Comparison of ENCODE assay signal across 8 cellular contexts in the genomic region with DNA sequence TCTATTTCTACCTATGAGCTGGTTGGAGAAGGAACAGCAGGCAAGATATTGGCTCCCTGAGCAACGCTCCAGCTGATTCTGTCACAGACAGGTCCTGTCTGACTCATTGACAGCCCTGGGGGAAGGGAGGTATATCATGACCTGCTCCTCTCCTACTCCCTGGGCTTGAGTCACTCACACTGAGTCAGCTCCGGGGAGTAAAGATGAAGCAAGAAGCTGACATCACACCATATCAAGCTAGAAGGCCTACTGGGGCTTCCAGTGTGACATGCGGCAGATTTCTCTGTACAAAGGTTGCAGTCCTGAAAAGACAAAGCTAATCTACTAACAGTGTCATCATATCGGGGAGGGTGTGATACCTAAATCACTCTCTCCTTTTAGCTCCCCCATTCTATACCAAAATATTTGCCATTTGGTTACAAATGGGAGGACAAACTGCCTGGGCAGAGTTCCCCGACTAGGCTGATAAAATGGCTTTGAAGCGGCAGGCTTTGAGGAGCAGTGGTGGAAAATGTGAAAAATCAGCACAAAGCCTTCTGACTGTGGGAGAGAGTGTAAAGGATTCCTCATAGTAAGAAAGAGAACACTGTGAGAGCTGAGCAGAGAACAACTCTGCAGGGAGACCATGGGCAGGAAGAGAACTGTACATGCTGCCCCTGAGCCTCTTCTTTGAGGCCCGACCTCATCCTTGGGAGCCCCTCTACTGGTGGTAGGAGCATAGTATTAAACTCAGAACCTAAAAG. TPM values are rescaled to one million over a fixed set of nuclear protein-coding genes. Genes with fewer than 3 reads are reported as not detected.
A peak's percentile ranks its signal among the peaks of the same experiment; 100 is the strongest.
DNase-seq lines count a peak whose midpoint lies in the region; FAIRE-seq and TF ChIP-seq lines count a peak whose summit lies in the region.

No MANE protein-coding gene starts in this region.

- H3K27ac Mint-ChIP-seq in nephron = peak overlapping the region; percentile 33 to 92 (median 90)
- H3K27ac Mint-ChIP-seq in stimulated activated naive CD8-positive, alpha-beta T cell treated with anti-CD3 and anti-CD28 coated beads, Interleukin-15, Interleukin-2, amounts not matched to agents 100 ng/mL and 50 ng/mL, for 24 hours = peak overlapping the region; percentile 96

- peak overlapping the region; percentile 32 for H3K4me2 ChIP-seq in endothelial cell of umbilical vein (ENCODE audit: insufficient read depth, low read length)

- H3K27me3 ChIP-seq in A673 (replicated peaks; ENCODE audit: insufficient read depth, low read depth, low read length, poor library complexity) = no peaks in the 10 kb centered on the region
- no peaks in the 10 kb centered on the region for H3K27me3 ChIP-seq in endothelial cell of umbilical vein (ENCODE audit: control insufficient read depth in 2 of 2, insufficient read depth in 2 of 2, low read length in 2 of 2)

- FAIRE-seq in endothelial cell of umbilical vein (lab: Jason Lieb, UNC) = peak; percentile 96

- peak overlapping the region; percentile 48 for H3K9ac ChIP-seq in endothelial cell of umbilical vein (replicated peaks; ENCODE audit: extremely low read depth, insufficient read depth, low read length)

- H3K4me3 Mint-ChIP-seq in nephron = peak overlapping the region in 1 of 3 experiments; percentile 18
- peak overlapping the region; percentile 38 for H3K4me3 Mint-ChIP-seq in stimulated activated naive CD8-positive, alpha-beta T cell treated with anti-CD3 and anti-CD28 coated beads, Interleukin-15, Interleukin-2, amounts not matched to agents 100 ng/mL and 50 ng/mL, for 24 hours

- H3K27ac ChIP-seq in A673 (ENCODE audit: low read depth, low read length, poor library complexity, severe bottlenecking) (peak overlapping the region; percentile 60), endothelial cell of umbilical vein (ENCODE audit: insufficient read depth, low read depth, low read length) (peak overlapping the region; percentile 81)

- no peak for TF ChIP-seq CTCF in A673 (conservative IDR thresholded peaks at IDR 0.05; ENCODE audit: low read depth, low read length)
- TF ChIP-seq CTCF in endothelial cell of umbilical vein (IDR thresholded peaks at IDR 0.05; ENCODE audit: extremely low read depth in 1 of 2, insufficient read depth in 1 of 2, low read depth in 1 of 2, low read length in 2 of 2) = no peak
- TF ChIP-seq CTCF in nephron (IDR thresholded peaks at IDR 0.05; ENCODE audit: unreplicated experiment in 3 of 3) = no peak
- no peak for TF ChIP-seq CTCF in GM10266 (IDR thresholded peaks at IDR 0.05; ENCODE audit: control insufficient read depth, insufficient read depth, low read depth, missing control alignments)

- H4K20me1 ChIP-seq in endothelial cell of umbilical vein (replicated peaks; ENCODE audit: control insufficient read depth, extremely low read depth, insufficient read depth, low read length) = no peaks in the 10 kb centered on the region

- POLR2A ChIA-PET in A673 (lab: Charles Lee; ENCODE audit: low non-redundant PET) = no interaction called here
- POLR2A ChIA-PET in endothelial cell of umbilical vein (lab: Charles Lee) = interaction anchor here (0.9 to 1.3 kb wide), 3 partner anchors 16 to 32 kb away, joined by 3 read pairs; a partner anchor contains a TSS

- peaks cover 74% of the 10 kb centered on the region for H3K36me3 Mint-ChIP-seq in nephron (ENCODE audit: low read depth)
- peaks cover 59% of the 10 kb centered on the region for H3K36me3 Mint-ChIP-seq in stimulated activated naive CD8-positive, alpha-beta T cell treated with anti-CD3 and anti-CD28 coated beads, Interleukin-15, Interleukin-2, amounts not matched to agents 100 ng/mL and 50 ng/mL, for 24 hours (ENCODE audit: low read depth)

- no peaks in the 10 kb centered on the region for H3K27me3 Mint-ChIP-seq in nephron (ENCODE audit: low read depth)
- no peaks in the 10 kb centered on the region for H3K27me3 Mint-ChIP-seq in stimulated activated naive CD8-positive, alpha-beta T cell treated with anti-CD3 and anti-CD28 coated beads, Interleukin-15, Interleukin-2, amounts not matched to agents 100 ng/mL and 50 ng/mL, for 24 hours

- H3K9me3 Mint-ChIP-seq in nephron = no peaks in the 10 kb centered on the region
- H3K9me3 Mint-ChIP-seq in stimulated activated naive CD8-positive, alpha-beta T cell treated with anti-CD3 and anti-CD28 coated beads, Interleukin-15, Interleukin-2, amounts not matched to agents 100 ng/mL and 50 ng/mL, for 24 hours = no peaks in the 10 kb centered on the region

- H3K9me1 ChIP-seq in endothelial cell of umbilical vein (replicated peaks; ENCODE audit: control insufficient read depth, extremely low read depth, insufficient read depth, low read length) = no peaks in the 10 kb centered on the region

- no peak for TF ChIP-seq POLR2A in endothelial cell of umbilical vein (IDR thresholded peaks at IDR 0.05; ENCODE audit: low read depth, low read length)

- no TSS peak for BruUV-seq in A673 (replicated peaks; lab: Mats Ljungman, UMichigan)
- TSS peak; percentile 98 for BruUV-seq in endothelial cell of umbilical vein (replicated peaks; lab: Mats Ljungman, UMichigan)

- H3K9me3 ChIP-seq in A673 (ENCODE audit: low read depth, low read length, poor library complexity, severe bottlenecking) (no peaks in the 10 kb centered on the region), endothelial cell of umbilical vein (replicated peaks; ENCODE audit: control insufficient read depth, insufficient read depth, low read length) (no peaks in the 10 kb centered on the region)

- CTCF ChIA-PET in A673 (lab: Charles Lee) = interaction anchor here (1.6 to 1.7 kb wide), 2 partner anchors 11 to 60 kb away, joined by 4 read pairs; no protein-coding TSS in a partner anchor
- CTCF ChIA-PET in endothelial cell of umbilical vein (lab: Charles Lee) = interaction anchor here (0.9 to 22.0 kb wide), 8 partner anchors 10 to 96 kb away, joined by 3 to 674 read pairs (median 3); a partner anchor contains a TSS

- H3K4me3 ChIP-seq in A673 (ENCODE audit: low read depth, low read length, poor library complexity, severe bottlenecking) (no peak overlapping the region), endothelial cell of umbilical vein (replicated peaks in 1 of 3; ENCODE audit: insufficient read depth in 1 of 3, low read depth in 1 of 3, low read length in 3 of 3) (no peak overlapping the region)

- DNase-seq in A673 (ENCODE audit: low spot score) (peak; percentile 86), Kasumi-1 (lab: John Stamatoyannopoulos, UW) (peak; percentile 69 to 77), endothelial cell of umbilical vein (ENCODE audit: low read depth, low spot score) (peak; percentile 86), GM10266 (ENCODE audit: extremely low spot score) (no peak), NCI-H2081 (lab: John Stamatoyannopoulos, UW) (no peak)
- peak; percentile 66 to 78 for DNase-seq in activated CD8-positive, alpha-beta memory T cell treated with anti-CD3 and anti-CD28 coated beads for 4 hours (ENCODE audit: low read depth in 2 of 2)

- peaks cover 18% of the 10 kb centered on the region for H3K79me2 ChIP-seq in endothelial cell of umbilical vein (ENCODE audit: control insufficient read depth, insufficient read depth, low read length)

- dilution Hi-C loops in endothelial cell of umbilical vein (cut with MboI; ENCODE audit: extremely low pct_ligation_motif_present, low sequenced_read_pairs) = no loop called here

- H3K4me1 Mint-ChIP-seq in nephron = peaks cover 72% of the 10 kb centered on the region
- peaks cover 41% of the 10 kb centered on the region for H3K4me1 Mint-ChIP-seq in stimulated activated naive CD8-positive, alpha-beta T cell treated with anti-CD3 and anti-CD28 coated beads, Interleukin-15, Interleukin-2, amounts not matched to agents 100 ng/mL and 50 ng/mL, for 24 hours (ENCODE audit: low read depth)

- H3K4me1 ChIP-seq in A673 (ENCODE audit: insufficient read depth, low read length, poor library complexity, severe bottlenecking) (no peaks in the 10 kb centered on the region), endothelial cell of umbilical vein (ENCODE audit: control insufficient read depth, extremely low read depth, insufficient read depth, low read length) (peaks cover 37% of the 10 kb centered on the region)

- H2AFZ ChIP-seq in endothelial cell of umbilical vein (ENCODE audit: low read depth, low read length) = no peak overlapping the region

- H3K36me3 ChIP-seq in A673 (ENCODE audit: insufficient read depth, low read length, poor library complexity, severe bottlenecking) (peaks cover 36% of the 10 kb centered on the region), endothelial cell of umbilical vein (ENCODE audit: control insufficient read depth in 2 of 2, extremely low read depth in 1 of 2, insufficient read depth in 2 of 2, low read length in 2 of 2) (peaks cover 12 to 31% of the 10 kb centered on the region in 2 experiments)

- intact Hi-C loops in A673 (cut with micrococcal nuclease; ENCODE audit: unreplicated experiment) = no loop called here
- intact Hi-C loops in endothelial cell of umbilical vein (cut with micrococcal nuclease) = loop anchor here (1.0 kb wide), 2 partner anchors 10 to 17 kb away; no protein-coding TSS in a partner anchor

RNA-seq across cellular contexts. Expression of a gene that starts 15.5 kb away (rescaled TPM):
- total RNA-seq in A673 (2021) (62.1 and 62.8 TPM in 2 replicates), endothelial cell of umbilical vein (58.3 and 60.9 TPM in 2 replicates)
- 63.3 and 67.8 TPM in 2 replicates for polyA plus RNA-seq in endothelial cell of umbilical vein
- 66.0 and 68.4 TPM in 2 replicates for polyA plus RNA-seq in endothelial cell of umbilical vein (2011; cell fraction: cytosol; rRNA removed)
- polyA plus RNA-seq in endothelial cell of umbilical vein (2011; cell fraction: nucleus; rRNA removed) = 102 and 122 TPM in 2 replicates
- polyA plus RNA-seq in endothelial cell of umbilical vein (2012) = 34.7 and 42.7 TPM in 2 replicates
- 119 and 150 TPM in 2 replicates for polyA minus RNA-seq in endothelial cell of umbilical vein
- polyA minus RNA-seq in endothelial cell of umbilical vein (2011; cell fraction: cytosol; rRNA and poly(A)+ RNA removed) = 52.6 TPM
- 58.8 and 87.6 TPM in 2 replicates for polyA minus RNA-seq in endothelial cell of umbilical vein (2011; cell fraction: nucleus; rRNA and poly(A)+ RNA removed)

RNA-seq across cellular contexts. Expression of a gene that starts 29.7 kb away (rescaled TPM):
- 26.4 and 30.2 TPM in 2 replicates for total RNA-seq in A673 (2021)
- total RNA-seq in endothelial cell of umbilical vein = 15.5 and 17.9 TPM in 2 replicates
- polyA plus RNA-seq in endothelial cell of umbilical vein = 20.1 and 30.9 TPM in 2 replicates
- polyA plus RNA-seq in endothelial cell of umbilical vein (2011; cell fraction: cytosol; rRNA removed) = 10.6 and 14.9 TPM in 2 replicates
- 28.8 and 31.0 TPM in 2 replicates for polyA plus RNA-seq in endothelial cell of umbilical vein (2011; cell fraction: nucleus; rRNA removed)
- 7.5 and 9.4 TPM in 2 replicates for polyA plus RNA-seq in endothelial cell of umbilical vein (2012)
- polyA minus RNA-seq in endothelial cell of umbilical vein = 25.4 and 44.7 TPM in 2 replicates
- 35.7 TPM for polyA minus RNA-seq in endothelial cell of umbilical vein (2011; cell fraction: cytosol; rRNA and poly(A)+ RNA removed)
- 25.9 and 33.8 TPM in 2 replicates for polyA minus RNA-seq in endothelial cell of umbilical vein (2011; cell fraction: nucleus; rRNA and poly(A)+ RNA removed)

RNA-seq across cellular contexts. Expression of a gene that starts 35.3 kb away (rescaled TPM):
- total RNA-seq in A673 (2021) = 49.0 and 51.8 TPM in 2 replicates
- 46.3 and 52.8 TPM in 2 replicates for total RNA-seq in endothelial cell of umbilical vein
- 18.9 and 23.5 TPM in 2 replicates for polyA plus RNA-seq in endothelial cell of umbilical vein
- polyA plus RNA-seq in endothelial cell of umbilical vein (2011; cell fraction: cytosol; rRNA removed) = 24.3 and 24.7 TPM in 2 replicates
- polyA plus RNA-seq in endothelial cell of umbilical vein (2011; cell fraction: nucleus; rRNA removed) = 106 and 107 TPM in 2 replicates
- 33.1 and 35.5 TPM in 2 replicates for polyA plus RNA-seq in endothelial cell of umbilical vein (2012)
- polyA minus RNA-seq in endothelial cell of umbilical vein = 49.6 and 85.6 TPM in 2 replicates
- polyA minus RNA-seq in endothelial cell of umbilical vein (2011; cell fraction: cytosol; rRNA and poly(A)+ RNA removed) = 60.8 TPM
- 22.9 and 23.0 TPM in 2 replicates for polyA minus RNA-seq in endothelial cell of umbilical vein (2011; cell fraction: nucleus; rRNA and poly(A)+ RNA removed)

RNA-seq across cellular contexts. Expression of a gene that starts 57.2 kb away (rescaled TPM):
- total RNA-seq in A673 (2021) (312 and 339 TPM in 2 replicates), endothelial cell of umbilical vein (181 and 184 TPM in 2 replicates)
- polyA plus RNA-seq in endothelial cell of umbilical vein = 251 and 266 TPM in 2 replicates
- 289 and 336 TPM in 2 replicates for polyA plus RNA-seq in endothelial cell of umbilical vein (2011; cell fraction: cytosol; rRNA removed)
- 182 and 188 TPM in 2 replicates for polyA plus RNA-seq in endothelial cell of umbilical vein (2011; cell fraction: nucleus; rRNA removed)
- 176 and 257 TPM in 2 replicates for polyA plus RNA-seq in endothelial cell of umbilical vein (2012)
- polyA minus RNA-seq in endothelial cell of umbilical vein = 206 and 240 TPM in 2 replicates
- polyA minus RNA-seq in endothelial cell of umbilical vein (2011; cell fraction: cytosol; rRNA and poly(A)+ RNA removed) = 118 TPM
- 45.8 and 53.8 TPM in 2 replicates for polyA minus RNA-seq in endothelial cell of umbilical vein (2011; cell fraction: nucleus; rRNA and poly(A)+ RNA removed)

Comparison
In these comparisons a context has a peak if more than half of its experiments do, and no peak if none do; other contexts are left out.
1. DNase-seq: peak in A673 (single experiment), Kasumi-1 (2 of 2), activated CD8-positive, alpha-beta memory T cell treated with anti-CD3 and anti-CD28 coated beads for 4 hours (2 of 2) and endothelial cell of umbilical vein (single experiment); none in GM10266 (single experiment) and NCI-H2081 (0 of 2).